ENCODE assay signal across 9 cellular contexts in genomic region chr4:110620352-110621327, GRCh38. TPM values are rescaled to one million over a fixed set of nuclear protein-coding genes. Genes with fewer than 3 reads are reported as not detected.
DNase-seq lines count a peak whose midpoint lies in the region; ATAC-seq and TF ChIP-seq lines count a peak whose summit lies in the region.
"Had no signal": no experiment of that assay in that cellular context is flagged by ENCODE, and none has a peak within 500 bp of the region (broad histone marks: within the 10 kb centered on the region; RNA-seq: fewer than 3 reads in every experiment).

No MANE protein-coding gene starts in this region.

- no peak overlapping the region for H2BK5ac ChIP-seq in trophoblast cell (ENCODE audit: low read depth, low read length, poor library complexity)

- H3K4me3 ChIP-seq in esophagus muscularis mucosa: peak overlapping the region; percentile 60 to 88 (median 72)
- no peak overlapping the region for H3K4me3 ChIP-seq in trophoblast cell (ENCODE audit: low read depth, low read length)

- DNase-seq in NCI-H510A treated with DMSO at 0.1 percent for 48 hours (lab: John Stamatoyannopoulos, UW): peak; percentile 24
- no peak for DNase-seq in esophagus muscularis mucosa (ENCODE audit: extremely low spot score)
- DNase-seq in trophoblast cell: no peak
- no peak for DNase-seq in effector CD4-positive, alpha-beta T cell
- DNase-seq in GM10248 (ENCODE audit: extremely low spot score): no peak
- no peak for DNase-seq in activated CD4-positive, CD25-positive, alpha-beta regulatory T cell (lab: John Stamatoyannopoulos, UW)

- no peak overlapping the region for H3K9ac ChIP-seq in trophoblast cell (ENCODE audit: low read length)

- no peak overlapping the region for H4K8ac ChIP-seq in trophoblast cell (ENCODE audit: low read depth, low read length)

- H3K14ac ChIP-seq in trophoblast cell (ENCODE audit: low read length): no peak overlapping the region

- POLR2A ChIA-PET in GM10248 (lab: Yijun Ruan, JAX): no interaction called here

- H3K27ac ChIP-seq in esophagus muscularis mucosa (replicated peaks in 1 of 4) (peak overlapping the region; percentile 80 to 93 (median 86)), trophoblast cell (ENCODE audit: low read depth, low read length) (no peak overlapping the region)

- H2BK120ac ChIP-seq in trophoblast cell (ENCODE audit: insufficient read depth, low read length, poor library complexity): no peak overlapping the region

- TF ChIP-seq CTCF in esophagus muscularis mucosa (IDR thresholded peaks at IDR 0.05): no peak
- TF ChIP-seq CTCF in GM10248 (IDR thresholded peaks at IDR 0.05; ENCODE audit: control extremely low read depth, extremely low read depth, low read depth, missing control alignments): no peak

- H3K36me3 ChIP-seq in esophagus muscularis mucosa (peaks cover 0 to 13% (median 2%) of the 10 kb centered on the region in 4 donors), trophoblast cell (ENCODE audit: control insufficient read depth in 1 of 2, insufficient read depth in 2 of 2, low read length in 2 of 2) (no peaks in the 10 kb centered on the region)

- H2BK12ac ChIP-seq in trophoblast cell (ENCODE audit: low read length): no peak overlapping the region

- no peak overlapping the region for H2AFZ ChIP-seq in trophoblast cell (ENCODE audit: insufficient read depth, low read length, poor library complexity)

- H4K91ac ChIP-seq in trophoblast cell (ENCODE audit: low read depth, low read length): no peak overlapping the region

- H3K18ac ChIP-seq in trophoblast cell (ENCODE audit: low read length): no peak overlapping the region

- H3K27me3 ChIP-seq in esophagus muscularis mucosa (peaks cover 0 to 72% (median 0%) of the 10 kb centered on the region in 4 donors), trophoblast cell (ENCODE audit: insufficient read depth, low read length) (peaks cover 65% of the 10 kb centered on the region)

- ATAC-seq in GM19043 (IDR thresholded peaks at IDR 0.05; ENCODE audit: low read depth, unreplicated experiment) (peak; percentile 36), HG03139 (IDR thresholded peaks at IDR 0.05; ENCODE audit: unreplicated experiment) (no peak)
- ATAC-seq: HCT116 had no signal

- CTCF ChIA-PET in GM10248 (lab: Yijun Ruan, JAX): no interaction called here

- no peak for TF ChIP-seq POLR2A in esophagus muscularis mucosa (IDR thresholded peaks at IDR 0.05; ENCODE audit: low read depth)

- TF ChIP-seq EP300 in esophagus muscularis mucosa (IDR thresholded peaks at IDR 0.05): no peak

- H2AK5ac ChIP-seq in trophoblast cell (ENCODE audit: low read length): no peak overlapping the region

- H3K4me1 ChIP-seq in esophagus muscularis mucosa (peaks cover 29 to 73% (median 47%) of the 10 kb centered on the region in 4 donors), trophoblast cell (ENCODE audit: control insufficient read depth in 1 of 2, insufficient read depth in 2 of 2, low read length in 2 of 2) (peaks cover 22 to 24% of the 10 kb centered on the region in 2 experiments)

- no peak overlapping the region for H3K23ac ChIP-seq in trophoblast cell (ENCODE audit: low read length)

- WGBS in esophagus muscularis mucosa: 53% methylated on average over 43 of the region's 43 CpGs
- WGBS in trophoblast cell (ENCODE audit: extremely low coverage, insufficient coverage, insufficient read length): no CpG with 5 or more reads among the region's 43 CpGs

- no peak overlapping the region for H3K4ac ChIP-seq in trophoblast cell (ENCODE audit: low read depth, low read length)

- H4K12ac ChIP-seq in trophoblast cell (ENCODE audit: low read depth, low read length): peak overlapping the region; percentile 3

- H3K4me2 ChIP-seq in trophoblast cell (ENCODE audit: low read length): peak overlapping the region; percentile 93

- no peaks in the 10 kb centered on the region for H3K9me3 ChIP-seq in esophagus muscularis mucosa
- peaks cover 5% of the 10 kb centered on the region for H3K9me3 ChIP-seq in trophoblast cell (ENCODE audit: insufficient read depth, low read depth, low read length)

- no peaks in the 10 kb centered on the region for H3K79me2 ChIP-seq in trophoblast cell (ENCODE audit: control insufficient read depth, insufficient read depth, low read length, poor library complexity)

- intact Hi-C loops in esophagus muscularis mucosa (cut with DNase I): no loop called here

- H3K79me1 ChIP-seq in trophoblast cell (ENCODE audit: low read length): no peaks in the 10 kb centered on the region

RNA-seq across cellular contexts. Expression of gene PITX2, which starts 2.2 kb away (rescaled TPM):
- total RNA-seq in esophagus muscularis mucosa: 10 to 100 TPM; 17.4 to 48.6 (median 34.0) TPM
- 3.1 and 3.4 TPM in 2 replicates for polyA plus RNA-seq in trophoblast cell (2013)
